23 cellular contexts compared by ENCODE assay signal in genomic region chr12:75932241-75932640, GRCh38.
DNase-seq lines count a peak whose midpoint lies in the region; ATAC-seq, FAIRE-seq and TF ChIP-seq lines count a peak whose summit lies in the region.
"Had no signal": no experiment of that assay in that cellular context is flagged by ENCODE, and none has a peak within 500 bp of the region (broad histone marks: within the 10 kb centered on the region; RNA-seq: fewer than 3 reads in every experiment).

No MANE protein-coding gene starts in this region.

- H3K27me3 Mint-ChIP-seq in stimulated activated naive CD8-positive, alpha-beta T cell treated with anti-CD3 and anti-CD28 coated beads, Interleukin-15, Interleukin-2, amounts not matched to agents 100 ng/mL and 50 ng/mL, for 24 hours: peaks cover 14% of the 10 kb centered on the region
- peaks cover 21% of the 10 kb centered on the region for H3K27me3 Mint-ChIP-seq in stimulated activated naive CD8-positive, alpha-beta T cell treated with anti-CD3 and anti-CD28 coated beads, Interleukin-15, amount 100 ng/mL, for 72 hours
- H3K27me3 Mint-ChIP-seq in astrocyte (ENCODE audit: low read depth, unreplicated experiment): no peaks in the 10 kb centered on the region

- WGBS in smooth muscle cell (ENCODE audit: low lambda C conversion rate): 95% methylated on average over 1 of the region's 1 CpG
- no CpG with 5 or more reads among the region's 1 CpG for WGBS in mesendoderm (ENCODE audit: extremely low coverage, insufficient coverage, low lambda C conversion rate)

- no peak overlapping the region for H3K23ac ChIP-seq in mesendoderm (ENCODE audit: low read length)

- no peak overlapping the region for H2BK120ac ChIP-seq in mesendoderm (ENCODE audit: low read depth, low read length)

- H3K56ac ChIP-seq in mesendoderm (ENCODE audit: low read length): no peak overlapping the region

- no peaks in the 10 kb centered on the region for H3K4me1 ChIP-seq in Panc1 (ENCODE audit: control insufficient read depth, insufficient read depth, low read length)
- H3K4me1 ChIP-seq in astrocyte (ENCODE audit: insufficient read depth, low read length): peaks cover 19% of the 10 kb centered on the region
- H3K4me1 ChIP-seq in smooth muscle cell (ENCODE audit: low read depth): no peaks in the 10 kb centered on the region
- H3K4me1 ChIP-seq in mesendoderm (ENCODE audit: control insufficient read depth, low read depth, low read length): peaks cover 4% of the 10 kb centered on the region
- H3K4me1 ChIP-seq: HAP-1 had no signal

- no peak for FAIRE-seq in astrocyte (lab: Jason Lieb, UNC)
- FAIRE-seq: HTR-8/SVneo had no signal

- no peak for DNase-seq in stimulated activated naive CD8-positive, alpha-beta T cell treated with anti-CD3 and anti-CD28 coated beads, Interleukin-15, amount 100 ng/mL, for 72 hours
- DNase-seq in Panc1 (ENCODE audit: low read depth, low spot score) (no peak), astrocyte (ENCODE audit: low read depth) (no peak), smooth muscle cell (lab: John Stamatoyannopoulos, UW; ENCODE audit: unreplicated experiment) (no peak), KBM-7 (no peak), mesendoderm (no peak), NCI-H1105 (lab: John Stamatoyannopoulos, UW) (no peak)
- DNase-seq: AML-193, EL, GF-D8, Kasumi-1, NCI-H1417, NCI-H1694 treated with DMSO at 0.1 percent for 48 hours, NCI-H2081 treated with DMSO at 0.1 percent for 48 hours, NCI-H446 treated with DMSO at 0.1 percent for 48 hours, NCI-H526 treated with DMSO at 0.1 percent for 48 hours, SHP77 treated with DMSO at 0.1 percent for 48 hours had no signal

- peaks cover 3% of the 10 kb centered on the region for H3K4me1 Mint-ChIP-seq in stimulated activated naive CD8-positive, alpha-beta T cell treated with anti-CD3 and anti-CD28 coated beads, Interleukin-15, Interleukin-2, amounts not matched to agents 100 ng/mL and 50 ng/mL, for 24 hours (ENCODE audit: low read depth)
- peaks cover 17% of the 10 kb centered on the region for H3K4me1 Mint-ChIP-seq in stimulated activated naive CD8-positive, alpha-beta T cell treated with anti-CD3 and anti-CD28 coated beads, Interleukin-15, amount 100 ng/mL, for 72 hours
- peaks cover 15% of the 10 kb centered on the region for H3K4me1 Mint-ChIP-seq in astrocyte (ENCODE audit: low read depth, unreplicated experiment)

- H3K36me3 Mint-ChIP-seq in stimulated activated naive CD8-positive, alpha-beta T cell treated with anti-CD3 and anti-CD28 coated beads, Interleukin-15, Interleukin-2, amounts not matched to agents 100 ng/mL and 50 ng/mL, for 24 hours (ENCODE audit: low read depth): peaks cover 9% of the 10 kb centered on the region
- H3K36me3 Mint-ChIP-seq in astrocyte (ENCODE audit: low read depth, unreplicated experiment): no peaks in the 10 kb centered on the region
- H3K36me3 Mint-ChIP-seq: CD14-positive monocyte had no signal

- H2AFZ ChIP-seq in astrocyte (ENCODE audit: low read depth, low read length): no peak overlapping the region
- H2AFZ ChIP-seq in smooth muscle cell (ENCODE audit: low read depth): no peak overlapping the region
- H2AFZ ChIP-seq: GM23338 had no signal

- H3K18ac ChIP-seq in mesendoderm (ENCODE audit: low read length): no peak overlapping the region

- H4K20me1 ChIP-seq in astrocyte (ENCODE audit: insufficient read depth, low read length) (no peaks in the 10 kb centered on the region), smooth muscle cell (ENCODE audit: low read depth) (no peaks in the 10 kb centered on the region)

- no TSS peak for BruUV-seq in Panc1 (replicated peaks; lab: Mats Ljungman, UMichigan)

- in situ Hi-C loops in Panc1 (cut with HindIII; ENCODE audit: low pct_unique_long_range_greater_than_20kb, low sequenced_read_pairs): no loop called here
- in situ Hi-C loops in KBM-7 (cut with MboI; ENCODE audit: low pct_unique_long_range_greater_than_20kb, low sequenced_read_pairs): no loop called here

- peaks cover 3% of the 10 kb centered on the region for H3F3A ChIP-seq in smooth muscle cell (ENCODE audit: low read depth)

- peak overlapping the region; percentile 64 for H3K27ac Mint-ChIP-seq in stimulated activated naive CD8-positive, alpha-beta T cell treated with anti-CD3 and anti-CD28 coated beads, Interleukin-15, Interleukin-2, amounts not matched to agents 100 ng/mL and 50 ng/mL, for 24 hours
- no peak overlapping the region for H3K27ac Mint-ChIP-seq in stimulated activated naive CD8-positive, alpha-beta T cell treated with anti-CD3 and anti-CD28 coated beads, Interleukin-15, amount 100 ng/mL, for 72 hours
- H3K27ac Mint-ChIP-seq in astrocyte (ENCODE audit: unreplicated experiment): peak overlapping the region; percentile 50
- H3K27ac Mint-ChIP-seq: CD14-positive monocyte, GM23338 had no signal

- H3K9me3 ChIP-seq in Panc1 (ENCODE audit: control insufficient read depth, insufficient read depth, low read depth, low read length) (peaks cover 6% of the 10 kb centered on the region; the same call in 1 of the 2 replicates), astrocyte (ENCODE audit: insufficient read depth, low read depth, low read length) (no peaks in the 10 kb centered on the region), smooth muscle cell (replicated peaks; ENCODE audit: low read depth) (no peaks in the 10 kb centered on the region)
- H3K9me3 ChIP-seq: HAP-1 had no signal

- no peaks in the 10 kb centered on the region for H3K79me1 ChIP-seq in mesendoderm (ENCODE audit: low read length)

- H3K9me3 Mint-ChIP-seq in stimulated activated naive CD8-positive, alpha-beta T cell treated with anti-CD3 and anti-CD28 coated beads, Interleukin-15, Interleukin-2, amounts not matched to agents 100 ng/mL and 50 ng/mL, for 24 hours: peaks cover 3% of the 10 kb centered on the region
- no peaks in the 10 kb centered on the region for H3K9me3 Mint-ChIP-seq in stimulated activated naive CD8-positive, alpha-beta T cell treated with anti-CD3 and anti-CD28 coated beads, Interleukin-15, amount 100 ng/mL, for 72 hours
- peaks cover 4% of the 10 kb centered on the region for H3K9me3 Mint-ChIP-seq in astrocyte (ENCODE audit: unreplicated experiment)
- H3K9me3 Mint-ChIP-seq: GM23338 had no signal

- CTCF ChIA-PET in Panc1 (lab: Charles Lee): interaction anchor here (0.7 kb wide), 1 partner anchor 414 kb away, joined by 4 read pairs; no protein-coding TSS in a partner anchor

- H4K5ac ChIP-seq in mesendoderm (ENCODE audit: low read length): no peak overlapping the region

- H3K79me2 ChIP-seq in astrocyte (ENCODE audit: insufficient read depth, low read length): no peaks in the 10 kb centered on the region
- no peaks in the 10 kb centered on the region for H3K79me2 ChIP-seq in smooth muscle cell (ENCODE audit: low read depth)
- H3K79me2 ChIP-seq in mesendoderm (ENCODE audit: control insufficient read depth, insufficient read depth, low read length): no peaks in the 10 kb centered on the region

- no peak overlapping the region for H2AK5ac ChIP-seq in mesendoderm (ENCODE audit: low read length)

- no peak overlapping the region for H4K8ac ChIP-seq in mesendoderm (ENCODE audit: low read depth, low read length)

- no peak for TF ChIP-seq CTCF in Panc1 (IDR thresholded peaks at IDR 0.05)
- TF ChIP-seq CTCF in astrocyte (IDR thresholded peaks at IDR 0.05; ENCODE audit: insufficient read depth, low read depth, low read length): no peak
- no peak for TF ChIP-seq CTCF in smooth muscle cell (IDR thresholded peaks at IDR 0.05; ENCODE audit: borderline replicate concordance, insufficient read depth, poor library complexity, severe bottlenecking)

- no peak for ATAC-seq in stimulated activated naive CD8-positive, alpha-beta T cell treated with anti-CD3 and anti-CD28 coated beads, Interleukin-15, amount 100 ng/mL, for 72 hours
- no peak for ATAC-seq in Panc1
- ATAC-seq: GM23338 had no signal

- H2BK5ac ChIP-seq in mesendoderm (ENCODE audit: low read length): no peak overlapping the region

- H2BK15ac ChIP-seq in mesendoderm (replicated peaks; ENCODE audit: low read depth): no peak overlapping the region

- no peak overlapping the region for H3K4ac ChIP-seq in mesendoderm (ENCODE audit: low read depth, low read length)

- H3K4me2 ChIP-seq in astrocyte (ENCODE audit: low read length) (no peak overlapping the region), smooth muscle cell (no peak overlapping the region), mesendoderm (ENCODE audit: low read length) (no peak overlapping the region)
- H3K4me2 ChIP-seq: GM23338 had no signal

- POLR2A ChIA-PET in Panc1 (lab: Charles Lee): no interaction called here

- H3K4me3 ChIP-seq in Panc1 (ENCODE audit: low read depth in 2 of 2, low read length in 2 of 2) (no peak overlapping the region), astrocyte (ENCODE audit: insufficient read depth, low read depth, low read length) (no peak overlapping the region), smooth muscle cell (no peak overlapping the region), mesendoderm (ENCODE audit: low read length) (no peak overlapping the region)
- H3K4me3 ChIP-seq: GM23338, HAP-1, SK-N-MC had no signal

- H3K27ac ChIP-seq in Panc1 (ENCODE audit: low read length) (peak overlapping the region; percentile 80; the same call in 1 of the 2 replicates), astrocyte (ENCODE audit: low read depth, low read length) (no peak overlapping the region), smooth muscle cell (ENCODE audit: low read depth) (peak overlapping the region; percentile 89), mesendoderm (ENCODE audit: low read depth, low read length) (no peak overlapping the region)
- H3K27ac ChIP-seq: SK-N-MC had no signal

- H3K36me3 ChIP-seq in Panc1 (ENCODE audit: control insufficient read depth, insufficient read depth, low read length) (no peaks in the 10 kb centered on the region), astrocyte (ENCODE audit: insufficient read depth, low read length) (no peaks in the 10 kb centered on the region), smooth muscle cell (ENCODE audit: low read depth) (no peaks in the 10 kb centered on the region), mesendoderm (ENCODE audit: control insufficient read depth, insufficient read depth, low read length) (no peaks in the 10 kb centered on the region)
- H3K36me3 ChIP-seq: HAP-1 had no signal

- H3K27me3 ChIP-seq in Panc1 (ENCODE audit: control insufficient read depth, insufficient read depth, low read length) (no peaks in the 10 kb centered on the region), astrocyte (ENCODE audit: insufficient read depth, low read length) (no peaks in the 10 kb centered on the region), smooth muscle cell (ENCODE audit: low read depth) (no peaks in the 10 kb centered on the region), mesendoderm (ENCODE audit: insufficient read depth, low read length, poor library complexity) (no peaks in the 10 kb centered on the region)

- no peak overlapping the region for H3K4me3 Mint-ChIP-seq in stimulated activated naive CD8-positive, alpha-beta T cell treated with anti-CD3 and anti-CD28 coated beads, Interleukin-15, Interleukin-2, amounts not matched to agents 100 ng/mL and 50 ng/mL, for 24 hours
- H3K4me3 Mint-ChIP-seq in stimulated activated naive CD8-positive, alpha-beta T cell treated with anti-CD3 and anti-CD28 coated beads, Interleukin-15, amount 100 ng/mL, for 72 hours: no peak overlapping the region
- peak overlapping the region; percentile 29 for H3K4me3 Mint-ChIP-seq in astrocyte (ENCODE audit: unreplicated experiment)
- H3K4me3 Mint-ChIP-seq: GM23338 had no signal

- no peak overlapping the region for H3K9ac ChIP-seq in astrocyte (ENCODE audit: low read length)
- peak overlapping the region; percentile 61 for H3K9ac ChIP-seq in smooth muscle cell (ENCODE audit: low read depth)
- H3K9ac ChIP-seq in mesendoderm (ENCODE audit: low read length): no peak overlapping the region

- intact Hi-C loops in Panc1 (cut with micrococcal nuclease; ENCODE audit: unreplicated experiment): no loop called here

Comparison
In these comparisons a context has a peak if more than half of its experiments do, and no peak if none do; other contexts are left out.
1. H3K27ac Mint-ChIP-seq: peak in stimulated activated naive CD8-positive, alpha-beta T cell treated with anti-CD3 and anti-CD28 coated beads, Interleukin-15, Interleukin-2, amounts not matched to agents 100 ng/mL and 50 ng/mL, for 24 hours (single experiment) and astrocyte (single experiment); none in stimulated activated naive CD8-positive, alpha-beta T cell treated with anti-CD3 and anti-CD28 coated beads, Interleukin-15, amount 100 ng/mL, for 72 hours (0 of 2).
2. H3K27ac ChIP-seq: peak in Panc1 (single experiment) and smooth muscle cell (single experiment); none in astrocyte (single experiment) and mesendoderm (single experiment).